8 cellular contexts compared by ENCODE assay signal in genomic region chr22:38704568-38705234, GRCh38. TPM values are rescaled to one million over a fixed set of nuclear protein-coding genes. Genes with fewer than 3 reads are reported as not detected.
DNase-seq lines count a peak whose midpoint lies in the region; ATAC-seq and TF ChIP-seq lines count a peak whose summit lies in the region.

No MANE protein-coding gene starts in this region.

- WGBS in liver, result 14% methylated on average over 11 of the region's 11 CpGs

- intact Hi-C loops in Right ventricle myocardium superior (cut with DNase I), result no loop called here

- H3K9me3 Mint-ChIP-seq in type B pancreatic cell, result no peaks in the 10 kb centered on the region

- H3K4me3 Mint-ChIP-seq in type B pancreatic cell, result peak overlapping the region; percentile 90

- TF ChIP-seq CTCF in cardiac muscle cell (IDR thresholded peaks at IDR 0.05; ENCODE audit: low read depth, low read length) (no peak), liver (IDR thresholded peaks at IDR 0.05; ENCODE audit: low read depth, low read length, missing input control) (no peak), type B pancreatic cell (conservative IDR thresholded peaks at IDR 0.05) (no peak)

- H3K27me3 Mint-ChIP-seq in type B pancreatic cell, result peaks cover 6% of the 10 kb centered on the region

- no peak for TF ChIP-seq RAD21 in liver (IDR thresholded peaks at IDR 0.05)

- H3K27ac ChIP-seq in cardiac muscle cell (peak overlapping the region; percentile 71), angular gyrus (ENCODE audit: low read depth, low read length) (peak overlapping the region; percentile 75), liver (ENCODE audit: low read depth in 1 of 2, low read length in 2 of 2) (peak overlapping the region; percentile 95 to 97)

- H3K36me3 ChIP-seq in cardiac muscle cell (no peaks in the 10 kb centered on the region), liver (ENCODE audit: control insufficient read depth in 4 of 4, insufficient read depth in 3 of 4, low read depth in 1 of 4, low read length in 3 of 4) (peaks cover 0 to 4% (median under 1%) of the 10 kb centered on the region in 4 donors)

- DNase-seq in cardiac muscle cell (ENCODE audit: low read depth in 1 of 2, low spot score in 1 of 2) (no peak), Right ventricle myocardium superior (no peak), type B pancreatic cell (ENCODE audit: extremely low spot score, unreplicated experiment) (no peak), RKO (ENCODE audit: low spot score) (no peak), NCI-H2029 treated with DMSO at 0.1 percent for 48 hours (lab: John Stamatoyannopoulos, UW) (no peak)

- H3K27me3 ChIP-seq in cardiac muscle cell (no peaks in the 10 kb centered on the region), liver (ENCODE audit: control insufficient read depth in 4 of 4, insufficient read depth in 4 of 4, low read length in 3 of 4) (no peaks in the 10 kb centered on the region)

- ATAC-seq in Right ventricle myocardium superior (ENCODE audit: poor library complexity), result no peak
- ATAC-seq in GM21447 (IDR thresholded peaks at IDR 0.05; ENCODE audit: unreplicated experiment), result no peak

- H3K36me3 Mint-ChIP-seq in type B pancreatic cell, result no peaks in the 10 kb centered on the region

- H3K9me3 ChIP-seq in cardiac muscle cell (ENCODE audit: low read depth) (no peaks in the 10 kb centered on the region), liver (ENCODE audit: control insufficient read depth in 4 of 4, low read length in 3 of 4) (no peaks in the 10 kb centered on the region)

- H3K4me3 ChIP-seq in cardiac muscle cell, result peak overlapping the region; percentile 6
- peak overlapping the region in 1 of 3 donors; percentile 6 for H3K4me3 ChIP-seq in liver (ENCODE audit: low read depth in 1 of 3, low read length in 3 of 3)

- peak overlapping the region; percentile 87 to 96 for H3K9ac ChIP-seq in liver (ENCODE audit: low read depth in 1 of 2, low read length in 2 of 2)

- H3K4me1 Mint-ChIP-seq in type B pancreatic cell (ENCODE audit: unreplicated experiment), result peaks cover 42% of the 10 kb centered on the region

- H3K27ac Mint-ChIP-seq in type B pancreatic cell, result peak overlapping the region; percentile 97

- H3K4me1 ChIP-seq in cardiac muscle cell (ENCODE audit: low read depth) (peaks cover 18% of the 10 kb centered on the region), liver (ENCODE audit: control insufficient read depth in 4 of 4, insufficient read depth in 4 of 4, low read length in 3 of 4) (peaks cover 0 to 37% (median 22%) of the 10 kb centered on the region in 4 donors)

TF ChIP-seq in liver, 16 proteins besides CTCF, POLR2A, EP300 and RAD21:
- TF ChIP-seq EGR1 (IDR thresholded peaks at IDR 0.05; ENCODE audit: low read depth in 2 of 2) (no peak), GABPA (IDR thresholded peaks at IDR 0.05 in 1 of 2, conservative IDR thresholded peaks at IDR 0.05 in 1 of 2) (no peak), JUND (IDR thresholded peaks at IDR 0.05) (no peak), RXRA (IDR thresholded peaks at IDR 0.05) (no peak), MAX (IDR thresholded peaks at IDR 0.05) (no peak), REST (IDR thresholded peaks at IDR 0.05) (no peak), ZBTB33 (IDR thresholded peaks at IDR 0.05) (no peak), FOXA2 (IDR thresholded peaks at IDR 0.05) (no peak), YY1 (IDR thresholded peaks at IDR 0.05) (no peak), NR2F2 (IDR thresholded peaks at IDR 0.05) (no peak), HNF4A (conservative IDR thresholded peaks at IDR 0.05) (no peak), SP1 (IDR thresholded peaks at IDR 0.05) (no peak), ATF3 (IDR thresholded peaks at IDR 0.05) (no peak), TAF1 (conservative IDR thresholded peaks at IDR 0.05) (no peak), HNF4G (IDR thresholded peaks at IDR 0.05) (no peak), FOXA1 (IDR thresholded peaks at IDR 0.05) (no peak)

RNA-seq across cellular contexts. Expression of gene GTPBP1, which starts 1.0 kb away (rescaled TPM):
- total RNA-seq in cardiac muscle cell, result 72.6 and 92.2 TPM in 2 replicates
- polyA plus RNA-seq in cardiac muscle cell, result 49.8 and 65.3 TPM in 2 replicates
- total RNA-seq in Right ventricle myocardium superior, result 30.6 TPM
- 10 to 100 TPM; 24.3 to 56.3 TPM for total RNA-seq in liver
- polyA plus RNA-seq in liver, result 1 to 10 TPM; 5.3 to 7.8 TPM
- 47.1 and 60.1 TPM in 2 replicates for total RNA-seq in type B pancreatic cell (ENCODE audit: low replicate concordance)

RNA-seq across cellular contexts. Expression of gene JOSD1, which starts 4.0 kb away (rescaled TPM):
- total RNA-seq in cardiac muscle cell (37.0 and 41.0 TPM in 2 replicates), Right ventricle myocardium superior (17.2 TPM), liver (10 to 100 TPM; 15.6 to 20.6 TPM), type B pancreatic cell (ENCODE audit: low replicate concordance) (43.4 and 51.8 TPM in 2 replicates)
- polyA plus RNA-seq in cardiac muscle cell (3.1 and 4.4 TPM in 2 replicates), liver (10 to 100 TPM in 1 of 2 donors, 1 to 10 TPM in 1; 3.4 to 13.8 TPM)

RNA-seq across cellular contexts. Expression of gene TOMM22, which starts 22.9 kb away (rescaled TPM):
- total RNA-seq in cardiac muscle cell, result 46.2 and 52.6 TPM in 2 replicates
- polyA plus RNA-seq in cardiac muscle cell, result 123 and 151 TPM in 2 replicates
- 60.9 TPM for total RNA-seq in Right ventricle myocardium superior
- 10 to 100 TPM; 20.2 to 20.8 TPM for total RNA-seq in liver
- 10 to 100 TPM; 21.9 to 44.3 TPM for polyA plus RNA-seq in liver
- 80.8 and 91.6 TPM in 2 replicates for total RNA-seq in type B pancreatic cell (ENCODE audit: low replicate concordance)

RNA-seq across cellular contexts. Expression of gene CBY1, which starts 48.3 kb away (rescaled TPM):
- total RNA-seq in cardiac muscle cell, result 24.9 and 25.9 TPM in 2 replicates
- polyA plus RNA-seq in cardiac muscle cell, result 68.4 and 84.6 TPM in 2 replicates
- total RNA-seq in Right ventricle myocardium superior, result 38.3 TPM
- total RNA-seq in liver, result 1 to 10 TPM; 6.3 to 8.6 TPM
- polyA plus RNA-seq in liver, result 10 to 100 TPM in 1 of 2 donors, 1 to 10 TPM in 1; 9.3 to 14.9 TPM
- 48.9 and 53.5 TPM in 2 replicates for total RNA-seq in type B pancreatic cell (ENCODE audit: low replicate concordance)

RNA-seq across cellular contexts. Expression of gene FAM227A, which starts 48.5 kb away (rescaled TPM):
- total RNA-seq in cardiac muscle cell (4.5 and 5.7 TPM in 2 replicates), Right ventricle myocardium superior (0.43 TPM), liver (under 1 TPM; 0.05 to 0.42 TPM), type B pancreatic cell (ENCODE audit: low replicate concordance) (5.0 and 11.2 TPM in 2 replicates)
- polyA plus RNA-seq in cardiac muscle cell (2.9 and 7.4 TPM in 2 replicates), liver (under 1 TPM; 0.01 to 0.03 TPM)
